1 cellular context compared by ENCODE assay signal in genomic region chr19:37217855-37218591, GRCh38.
TF ChIP-seq lines count a peak whose summit lies in the region.

Gene ZNF383, plus strand, starts transcription at chr19:37218214. Its CDS starts 12,240 bp downstream, at chr19:37230454.

TF ChIP-seq in K562, 482 proteins besides CTCF, POLR2A, EP300 and RAD21 (continued from another document and continues in another):
- TF ChIP-seq TEAD4 (IDR thresholded peaks at IDR 0.05; ENCODE audit: low read length) = no peak
- no peak for TF ChIP-seq TEAD4 (CRISPR knock-in tag; IDR thresholded peaks at IDR 0.05; ENCODE audit: borderline replicate concordance)
- peak in 1 of 2 experiments; percentile 96 for TF ChIP-seq NCOA2 (IDR thresholded peaks at IDR 0.05; ENCODE audit: partially characterized antibody in 2 of 2)
- peak; percentile 68 for TF ChIP-seq VEZF1 (CRISPR knock-in tag; IDR thresholded peaks at IDR 0.05)
- TF ChIP-seq HNRNPLL (IDR thresholded peaks at IDR 0.05; ENCODE audit: low read depth, low read length, poor library complexity, severe bottlenecking) = peak; percentile 51
- no peak for TF ChIP-seq XRCC4 (IDR thresholded peaks at IDR 0.05; ENCODE audit: extremely low read depth, insufficient read depth, insufficient read length)
- TF ChIP-seq ILK (tag; IDR thresholded peaks at IDR 0.05; ENCODE audit: borderline replicate concordance, low read depth) = no peak
- TF ChIP-seq TRIM25 (IDR thresholded peaks at IDR 0.05; ENCODE audit: borderline replicate concordance) = 0 out of 2 replicates have a peak, but pooled peaks have one; percentile 46
- TF ChIP-seq ZNF282 (CRISPR knock-in tag; IDR thresholded peaks at IDR 0.05) = no peak
- TF ChIP-seq ZNF75A (CRISPR knock-in tag; IDR thresholded peaks at IDR 0.05) = no peak
- peak; percentile 62; the same call in 1 of the 2 replicates for TF ChIP-seq RB1 (IDR thresholded peaks at IDR 0.05; ENCODE audit: low read depth)
- TF ChIP-seq CTCFL (IDR thresholded peaks at IDR 0.05; ENCODE audit: borderline replicate concordance, insufficient read depth, low read depth, low read length, poor library complexity, severe bottlenecking) = no peak
- TF ChIP-seq ZNF668 (CRISPR knock-in tag; IDR thresholded peaks at IDR 0.05) = no peak
- no peak for TF ChIP-seq BRD9 (IDR thresholded peaks at IDR 0.05; ENCODE audit: low read depth, partially characterized antibody)
- TF ChIP-seq ZNF384 (IDR thresholded peaks at IDR 0.05; ENCODE audit: low read depth, low read length) = no peak
- no peak for TF ChIP-seq ELK3 (CRISPR knock-in tag; IDR thresholded peaks at IDR 0.05)
- peak; percentile 80; the same call in 1 of the 2 replicates for TF ChIP-seq ZBTB7A (IDR thresholded peaks at IDR 0.05; ENCODE audit: borderline replicate concordance, control insufficient read depth, low read depth, low read length)
- TF ChIP-seq TSHZ1 (CRISPR knock-in tag; IDR thresholded peaks at IDR 0.05) = no peak
- no peak for TF ChIP-seq TAF1 (IDR thresholded peaks at IDR 0.05; ENCODE audit: control insufficient read depth, extremely low read depth, insufficient read depth, low read length, severe bottlenecking)
- no peak for TF ChIP-seq ZNF280A (IDR thresholded peaks at IDR 0.05; ENCODE audit: low read depth, partially characterized antibody)
- TF ChIP-seq RFX5 (IDR thresholded peaks at IDR 0.05; ENCODE audit: low read depth, low read length) = no peak
- TF ChIP-seq ZNF717 (CRISPR knock-in tag; IDR thresholded peaks at IDR 0.05) = no peak
- TF ChIP-seq ZNF41 (CRISPR knock-in tag; conservative IDR thresholded peaks at IDR 0.05) = no peak
- peak; percentile 59 for TF ChIP-seq TBP (optimal IDR thresholded peaks at IDR 0.05; ENCODE audit: low read depth, low read length)
- no peak for TF ChIP-seq NFIX (CRISPR knock-in tag; IDR thresholded peaks at IDR 0.05; ENCODE audit: low read depth)
- no peak for TF ChIP-seq NBN (IDR thresholded peaks at IDR 0.05; ENCODE audit: low read depth)
- TF ChIP-seq HCFC1 (IDR thresholded peaks at IDR 0.05; ENCODE audit: low read depth, low read length) = peak; percentile 79
- no peak for TF ChIP-seq BCL6 (CRISPR knock-in tag; IDR thresholded peaks at IDR 0.05)
- no peak for TF ChIP-seq SLC30A9 (CRISPR knock-in tag; IDR thresholded peaks at IDR 0.05)
- peak; percentile 64; the same call in 1 of the 2 replicates for TF ChIP-seq ZNF511 (CRISPR knock-in tag; IDR thresholded peaks at IDR 0.05)
- TF ChIP-seq ARID2 (IDR thresholded peaks at IDR 0.05) = no peak
- TF ChIP-seq MGA (IDR thresholded peaks at IDR 0.05) = no peak
- no peak for TF ChIP-seq SRSF7 (optimal IDR thresholded peaks at IDR 0.05; ENCODE audit: low read depth, low read length)
- no peak for TF ChIP-seq ZNF3 (CRISPR knock-in tag; IDR thresholded peaks at IDR 0.05)
- no peak for TF ChIP-seq PURB (CRISPR knock-in tag; IDR thresholded peaks at IDR 0.05; ENCODE audit: low read depth)
